ENCODE assay signal across 9 cellular contexts in the genomic region with DNA sequence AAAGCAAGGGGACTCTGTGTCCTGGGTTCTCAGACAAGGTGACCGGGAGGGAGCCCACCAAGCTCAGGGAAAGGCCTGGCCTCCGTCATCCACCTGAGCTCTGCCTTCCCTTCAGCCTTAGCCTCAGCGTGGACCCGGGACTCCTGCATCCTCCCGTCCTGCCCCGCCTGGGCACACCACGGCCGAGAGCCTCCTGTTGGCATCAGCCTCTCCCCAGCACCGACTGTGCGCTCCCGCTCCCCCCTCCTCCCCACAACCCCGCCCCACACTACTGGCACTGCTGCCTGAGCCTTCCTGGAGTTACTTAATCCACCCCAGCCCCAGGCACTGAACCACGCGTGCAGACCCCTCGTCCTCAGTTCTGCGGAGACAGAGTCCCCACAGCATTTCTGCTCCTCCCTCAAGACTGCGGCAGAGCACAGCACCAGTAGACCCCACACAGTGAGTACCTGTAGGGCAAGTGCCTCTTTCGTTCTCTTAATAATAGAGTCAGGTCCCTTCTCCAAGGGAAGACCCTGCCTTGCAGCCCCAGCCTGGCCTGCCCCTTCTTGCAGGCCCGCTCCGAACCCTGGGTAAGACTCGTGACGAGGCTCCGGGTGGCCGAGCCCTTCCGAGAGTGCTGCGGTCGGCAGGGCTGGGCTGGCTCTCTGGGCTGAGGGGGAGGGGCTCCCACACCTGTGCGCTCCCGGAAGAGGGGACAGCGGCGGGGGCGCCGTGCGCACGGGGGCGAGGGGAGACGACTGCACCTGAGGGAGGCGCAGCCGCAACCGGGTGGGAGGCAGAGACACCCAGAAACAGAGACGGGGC. TPM values are rescaled to one million over a fixed set of nuclear protein-coding genes. Genes with fewer than 3 reads are reported as not detected.
DNase-seq lines count a peak whose midpoint lies in the region; ATAC-seq and TF ChIP-seq lines count a peak whose summit lies in the region.
"Had no signal": no experiment of that assay in that cellular context is flagged by ENCODE, and none has a peak within 500 bp of the region (broad histone marks: within the 10 kb centered on the region; RNA-seq: fewer than 3 reads in every experiment).

A gene with protein sequence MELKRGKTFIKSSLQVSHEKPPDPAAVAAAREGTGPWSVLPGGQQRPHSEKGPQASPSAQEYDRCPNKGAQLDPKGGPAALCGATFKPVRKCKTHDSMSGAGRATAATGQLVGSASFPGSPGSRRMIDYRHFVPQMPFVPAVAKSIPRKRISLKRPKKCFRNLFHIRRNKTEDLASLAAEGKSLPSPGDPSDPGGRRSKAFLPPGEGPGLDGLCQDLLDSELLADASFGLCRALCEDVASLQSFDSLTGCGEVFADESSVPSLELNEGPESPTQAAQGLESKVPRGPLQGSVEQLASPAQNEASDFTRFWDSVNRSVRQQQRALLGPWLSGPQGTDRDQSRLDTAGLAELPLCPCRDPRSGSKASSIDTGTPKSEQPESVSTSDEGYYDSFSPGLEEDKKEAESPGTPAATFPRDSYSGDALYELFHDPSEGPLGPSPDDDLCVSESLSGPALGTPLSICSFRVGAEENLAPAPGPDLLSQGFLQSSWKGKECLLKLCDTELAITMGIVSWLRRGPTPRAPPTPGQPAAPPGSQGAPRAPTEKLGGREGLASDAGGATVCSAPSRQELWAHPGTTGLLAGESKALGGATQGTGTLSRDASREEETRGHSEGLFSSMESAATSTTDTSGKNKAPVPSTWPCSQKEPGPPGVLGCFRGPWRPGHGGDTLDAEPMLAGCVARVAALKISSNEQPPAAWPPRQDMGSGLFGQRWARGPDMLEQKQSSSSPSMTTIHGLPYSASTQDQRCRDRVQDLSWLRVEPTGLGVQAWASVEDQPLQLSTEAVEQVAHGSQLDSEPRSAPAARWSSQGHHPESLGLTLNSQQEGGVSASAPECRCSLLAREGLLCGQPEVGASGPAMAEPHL (plus strand): TSS at position 307 of the 807 bp plus-strand sequence. CDS start 6,533 bp downstream, outside the sequence.

- H3K9me3 Mint-ChIP-seq in effector memory CD8-positive, alpha-beta T cell, result no peaks in the 10 kb centered on the region
- H3K9me3 Mint-ChIP-seq in osteocyte (ENCODE audit: unreplicated experiment), result no peaks in the 10 kb centered on the region

- no peak for TF ChIP-seq CTCF in osteocyte (IDR thresholded peaks at IDR 0.05)

- ATAC-seq in GM18909 (IDR thresholded peaks at IDR 0.05; ENCODE audit: poor library complexity, unreplicated experiment), result peak; percentile 44
- ATAC-seq in effector memory CD8-positive, alpha-beta T cell (replicated peaks), result no peak
- ATAC-seq in GM21390 (IDR thresholded peaks at IDR 0.05; ENCODE audit: unreplicated experiment), result no peak
- no peak for ATAC-seq in GM21717 (IDR thresholded peaks at IDR 0.05; ENCODE audit: unreplicated experiment)
- no peak for ATAC-seq in HG03045 (IDR thresholded peaks at IDR 0.05; ENCODE audit: unreplicated experiment)

- peaks cover 58 to 67% of the 10 kb centered on the region in 2 donors for H3K27me3 Mint-ChIP-seq in effector memory CD8-positive, alpha-beta T cell
- H3K27me3 Mint-ChIP-seq in osteocyte (ENCODE audit: unreplicated experiment), result peaks cover 22% of the 10 kb centered on the region

- peak; percentile 36 for DNase-seq in NCI-H2029 treated with DMSO at 0.1 percent for 48 hours (lab: John Stamatoyannopoulos, UW)
- DNase-seq in effector memory CD8-positive, alpha-beta T cell, result no peak
- DNase-seq in osteocyte (ENCODE audit: extremely low spot score, unreplicated experiment), result no peak
- DNase-seq in NK-92 treated with Interleukin-12 subunit alpha and Interleukin-12 subunit beta, amount 100 ng/mL, for 24 hours (lab: John Stamatoyannopoulos, UW), result no peak

- H3K4me1 Mint-ChIP-seq in effector memory CD8-positive, alpha-beta T cell (ENCODE audit: low read depth in 2 of 2), result peaks cover 0 to 9% of the 10 kb centered on the region in 2 donors
- peaks cover 5% of the 10 kb centered on the region for H3K4me1 Mint-ChIP-seq in osteocyte (ENCODE audit: unreplicated experiment)

- H3K36me3 Mint-ChIP-seq in effector memory CD8-positive, alpha-beta T cell (ENCODE audit: insufficient read depth), result no peaks in the 10 kb centered on the region
- no peaks in the 10 kb centered on the region for H3K36me3 Mint-ChIP-seq in osteocyte (ENCODE audit: unreplicated experiment)

- no peak within 1 kb of the TSS for H3K27ac Mint-ChIP-seq in effector memory CD8-positive, alpha-beta T cell
- H3K27ac Mint-ChIP-seq in osteocyte (ENCODE audit: unreplicated experiment), result no peak within 1 kb of the TSS

- peak within 1 kb of the TSS; percentile 61 to 63 for H3K4me3 Mint-ChIP-seq in effector memory CD8-positive, alpha-beta T cell
- peak within 1 kb of the TSS; percentile 42 for H3K4me3 Mint-ChIP-seq in osteocyte (ENCODE audit: unreplicated experiment)

RNA-seq across cellular contexts. Expression of the gene that starts here (rescaled TPM):
- not detected in 2 replicates for total RNA-seq in osteocyte
- total RNA-seq: T-helper 1 cell treated with Interleukin-12 subunit alpha and Interleukin-12 subunit beta and Interleukin-4 antibody, amounts not matched to agents 30 ng/mL and 1 ng/mL, for 36 hours had no signal
